Comparison of ENCODE assay signal across 3 cellular contexts in genomic region chr19:38350883-38351282, GRCh38.
A peak's percentile ranks its signal among the peaks of the same experiment; 100 is the strongest.
TF ChIP-seq lines count a peak whose summit lies in the region.

No MANE protein-coding gene starts in this region.

TF ChIP-seq in HEK293, 187 proteins besides CTCF, POLR2A, EP300 and RAD21:
- TF ChIP-seq ZNF596 (tag by site-specific recombination; IDR thresholded peaks at IDR 0.05) = no peak
- TF ChIP-seq ZNF121 (tag by site-specific recombination; IDR thresholded peaks at IDR 0.05) = peak; percentile 86; the same call in 1 of the 2 replicates
- TF ChIP-seq, protein P1, sequence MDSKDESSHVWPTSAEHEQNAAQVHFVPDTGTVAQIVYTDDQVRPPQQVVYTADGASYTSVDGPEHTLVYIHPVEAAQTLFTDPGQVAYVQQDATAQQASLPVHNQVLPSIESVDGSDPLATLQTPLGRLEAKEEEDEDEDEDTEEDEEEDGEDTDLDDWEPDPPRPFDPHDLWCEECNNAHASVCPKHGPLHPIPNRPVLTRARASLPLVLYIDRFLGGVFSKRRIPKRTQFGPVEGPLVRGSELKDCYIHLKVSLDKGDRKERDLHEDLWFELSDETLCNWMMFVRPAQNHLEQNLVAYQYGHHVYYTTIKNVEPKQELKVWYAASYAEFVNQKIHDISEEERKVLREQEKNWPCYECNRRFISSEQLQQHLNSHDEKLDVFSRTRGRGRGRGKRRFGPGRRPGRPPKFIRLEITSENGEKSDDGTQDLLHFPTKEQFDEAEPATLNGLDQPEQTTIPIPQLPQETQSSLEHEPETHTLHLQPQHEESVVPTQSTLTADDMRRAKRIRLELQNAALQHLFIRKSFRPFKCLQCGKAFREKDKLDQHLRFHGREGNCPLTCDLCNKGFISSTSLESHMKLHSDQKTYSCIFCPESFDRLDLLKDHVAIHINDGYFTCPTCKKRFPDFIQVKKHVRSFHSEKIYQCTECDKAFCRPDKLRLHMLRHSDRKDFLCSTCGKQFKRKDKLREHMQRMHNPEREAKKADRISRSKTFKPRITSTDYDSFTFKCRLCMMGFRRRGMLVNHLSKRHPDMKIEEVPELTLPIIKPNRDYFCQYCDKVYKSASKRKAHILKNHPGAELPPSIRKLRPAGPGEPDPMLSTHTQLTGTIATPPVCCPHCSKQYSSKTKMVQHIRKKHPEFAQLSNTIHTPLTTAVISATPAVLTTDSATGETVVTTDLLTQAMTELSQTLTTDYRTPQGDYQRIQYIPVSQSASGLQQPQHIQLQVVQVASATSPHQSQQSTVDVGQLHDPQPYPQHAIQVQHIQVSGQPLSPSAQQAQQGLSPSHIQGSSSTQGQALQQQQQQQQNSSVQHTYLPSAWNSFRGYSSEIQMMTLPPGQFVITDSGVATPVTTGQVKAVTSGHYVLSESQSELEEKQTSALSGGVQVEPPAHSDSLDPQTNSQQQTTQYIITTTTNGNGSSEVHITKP (tag by site-specific recombination; IDR thresholded peaks at IDR 0.05) = peak; percentile 97

TF ChIP-seq in K562, 482 proteins besides CTCF, POLR2A, EP300 and RAD21:
- TF ChIP-seq DDX20 (tag; IDR thresholded peaks at IDR 0.05; ENCODE audit: low read depth) = no peak
- TF ChIP-seq, protein P1 (IDR thresholded peaks at IDR 0.05; ENCODE audit: partially characterized antibody) = peak; percentile 64

TF ChIP-seq in HEK293T, 16 proteins besides CTCF, POLR2A, EP300 and RAD21:
- no peak for TF ChIP-seq BHLHE40 (IDR thresholded peaks at IDR 0.05; ENCODE audit: borderline replicate concordance)
